ENCODE assay signal across 1 cellular context in genomic region chrX:153932220-153932915, GRCh38.
TF ChIP-seq lines count a peak whose summit lies in the region.

No MANE protein-coding gene starts in this region.

TF ChIP-seq in WTC11, 78 proteins besides CTCF, POLR2A, EP300 and RAD21 (continued from another document):
- TF ChIP-seq HMGXB4 (CRISPR knock-in tag; IDR thresholded peaks at IDR 0.05) (no peak), TEAD4 (CRISPR knock-in tag; IDR thresholded peaks at IDR 0.05) (no peak), IRF1 (CRISPR knock-in tag; IDR thresholded peaks at IDR 0.05) (no peak), ZNF396 (CRISPR knock-in tag; IDR thresholded peaks at IDR 0.05; ENCODE audit: borderline replicate concordance) (no peak), KAT7 (CRISPR knock-in tag; IDR thresholded peaks at IDR 0.05; ENCODE audit: borderline replicate concordance) (no peak), CREM (CRISPR knock-in tag; IDR thresholded peaks at IDR 0.05) (no peak), HMGA2 (CRISPR knock-in tag; IDR thresholded peaks at IDR 0.05) (no peak)
